10 cellular contexts compared by ENCODE assay signal in genomic region chr2:161199885-161200284, GRCh38. TPM values are rescaled to one million over a fixed set of nuclear protein-coding genes. Genes with fewer than 3 reads are reported as not detected.
DNase-seq lines count a peak whose midpoint lies in the region; ATAC-seq and TF ChIP-seq lines count a peak whose summit lies in the region.
"Had no signal": no experiment of that assay in that cellular context is flagged by ENCODE, and none has a peak within 500 bp of the region (broad histone marks: within the 10 kb centered on the region; RNA-seq: fewer than 3 reads in every experiment).

No MANE protein-coding gene starts in this region.

- H2BK120ac ChIP-seq in trophoblast cell (ENCODE audit: insufficient read depth, low read length, poor library complexity) = no peak overlapping the region

- H3K79me1 ChIP-seq in trophoblast cell (ENCODE audit: low read length) = no peaks in the 10 kb centered on the region

- H3K14ac ChIP-seq in trophoblast cell (ENCODE audit: low read length) = no peak overlapping the region

- no peak for TF ChIP-seq CTCF in spleen (IDR thresholded peaks at IDR 0.05 in 8 of 11, conservative IDR thresholded peaks at IDR 0.05 in 3 of 11)
- TF ChIP-seq CTCF in WERI-Rb-1 (IDR thresholded peaks at IDR 0.05; ENCODE audit: low read depth, low read length) = no peak

- H2BK12ac ChIP-seq in trophoblast cell (ENCODE audit: low read length) = no peak overlapping the region

- H4K8ac ChIP-seq in trophoblast cell (ENCODE audit: low read depth, low read length) = no peak overlapping the region

- H3K27me3 ChIP-seq in spleen (replicated peaks in 1 of 7) (no peaks in the 10 kb centered on the region), WERI-Rb-1 (ENCODE audit: insufficient read depth, low read depth, severe bottlenecking) (no peaks in the 10 kb centered on the region), trophoblast cell (ENCODE audit: insufficient read depth, low read length) (no peaks in the 10 kb centered on the region)

- no peak overlapping the region for H3K23ac ChIP-seq in trophoblast cell (ENCODE audit: low read length)

- WGBS in spleen, 5 donors = 76 to 83% (median 79%) methylated on average over 1 of the region's 1 CpG
- WGBS in trophoblast cell (ENCODE audit: extremely low coverage, insufficient coverage, insufficient read length) = no CpG with 5 or more reads among the region's 1 CpG

- H3K9me3 ChIP-seq in spleen (no peaks in the 10 kb centered on the region), WERI-Rb-1 (ENCODE audit: severe bottlenecking) (no peaks in the 10 kb centered on the region), trophoblast cell (ENCODE audit: insufficient read depth, low read depth, low read length) (no peaks in the 10 kb centered on the region)

- H3K36me3 ChIP-seq in spleen = peaks cover 0 to 68% (median 25%) of the 10 kb centered on the region in 6 donors
- peaks cover 4% of the 10 kb centered on the region for H3K36me3 ChIP-seq in WERI-Rb-1
- H3K36me3 ChIP-seq in trophoblast cell (ENCODE audit: control insufficient read depth in 1 of 2, insufficient read depth in 2 of 2, low read length in 2 of 2) = peaks cover 5% of the 10 kb centered on the region in 2 experiments

- intact Hi-C loops in spleen (cut with DNase I; ENCODE audit: low total_unique reads) = no loop called here

- no peak overlapping the region for H3K4ac ChIP-seq in trophoblast cell (ENCODE audit: low read depth, low read length)

- no peak overlapping the region for H4K12ac ChIP-seq in trophoblast cell (ENCODE audit: low read depth, low read length)

- no peak overlapping the region for H3K18ac ChIP-seq in trophoblast cell (ENCODE audit: low read length)

- no peak overlapping the region for H2BK5ac ChIP-seq in trophoblast cell (ENCODE audit: low read depth, low read length, poor library complexity)

- ATAC-seq in GM18505 (IDR thresholded peaks at IDR 0.05; ENCODE audit: unreplicated experiment) = peak; percentile 81
- ATAC-seq in GM21528 (IDR thresholded peaks at IDR 0.05; ENCODE audit: low FRiP score, unreplicated experiment) = peak; percentile 71
- ATAC-seq in HG03442 (IDR thresholded peaks at IDR 0.05; ENCODE audit: unreplicated experiment) = peak; percentile 75
- ATAC-seq: SK-N-SH treated with all-trans-retinoic acid at 6 μM for 48 hours had no signal

- TF ChIP-seq POLR2A in GM18505 (IDR thresholded peaks at IDR 0.05; ENCODE audit: borderline replicate concordance, extremely low read depth, insufficient read depth, insufficient read length) (no peak), erythroblast (IDR thresholded peaks at IDR 0.05; ENCODE audit: low read length) (no peak), spleen (IDR thresholded peaks at IDR 0.05) (no peak)

- DNase-seq in erythroblast (lab: John Stamatoyannopoulos, UW) (peak; percentile 6 to 15), DMS153 treated with DMSO at 0.1 percent for 48 hours (lab: John Stamatoyannopoulos, UW; ENCODE audit: unreplicated experiment) (no peak), spleen (no peak), WERI-Rb-1 (no peak), trophoblast cell (no peak)

- H2AK5ac ChIP-seq in trophoblast cell (ENCODE audit: low read length) = no peak overlapping the region

- H3K9ac ChIP-seq in trophoblast cell (ENCODE audit: low read length) = no peak overlapping the region

- peaks cover 0 to 69% (median 20%) of the 10 kb centered on the region in 6 donors for H3K4me1 ChIP-seq in spleen
- H3K4me1 ChIP-seq in trophoblast cell (ENCODE audit: control insufficient read depth in 1 of 2, insufficient read depth in 2 of 2, low read length in 2 of 2) = no peaks in the 10 kb centered on the region

- H4K91ac ChIP-seq in trophoblast cell (ENCODE audit: low read depth, low read length) = no peak overlapping the region

- no peak overlapping the region for H3K4me3 ChIP-seq in spleen
- H3K4me3 ChIP-seq in WERI-Rb-1 (ENCODE audit: low read depth, low read length) = no peak overlapping the region
- no peak overlapping the region for H3K4me3 ChIP-seq in trophoblast cell (ENCODE audit: low read depth, low read length)
- H3K4me3 ChIP-seq: skin epidermis had no signal

- H3K27ac ChIP-seq in spleen (peak overlapping the region in 3 of 8 donors; percentile 2 to 5 (median 2)), WERI-Rb-1 (no peak overlapping the region), trophoblast cell (ENCODE audit: low read depth, low read length) (no peak overlapping the region)
- H3K27ac ChIP-seq: skin epidermis had no signal

- H3K79me2 ChIP-seq in trophoblast cell (ENCODE audit: control insufficient read depth, insufficient read depth, low read length, poor library complexity) = no peaks in the 10 kb centered on the region

- no peak overlapping the region for H2AFZ ChIP-seq in trophoblast cell (ENCODE audit: insufficient read depth, low read length, poor library complexity)

- H3K4me2 ChIP-seq in trophoblast cell (ENCODE audit: low read length) = no peak overlapping the region

RNA-seq across cellular contexts. Expression of gene TANK, which starts 39.7 kb away (rescaled TPM):
- total RNA-seq in spleen = 100 to 1,000 TPM in 6 of 7 donors, 10 to 100 TPM in 1; 84.6 to 152 (median 122) TPM
- polyA plus RNA-seq in spleen = 10 to 100 TPM; 37.5 to 44.7 (median 44.4) TPM
- 73.9 and 77.5 TPM in 2 replicates for polyA plus RNA-seq in trophoblast cell (2013)

Comparison
In these comparisons a context has a peak if more than half of its experiments do, and no peak if none do; other contexts are left out.
1. DNase-seq: peak in erythroblast (2 of 2); none in DMS153 treated with DMSO at 0.1 percent for 48 hours (single experiment), spleen (single experiment), WERI-Rb-1 (single experiment) and trophoblast cell (0 of 2).
2. Peak in every context shown above with its lines, with median percentiles within 50 percentile points of each other: ATAC-seq.